Comparison of ENCODE assay signal across 21 cellular contexts in the genomic region with DNA sequence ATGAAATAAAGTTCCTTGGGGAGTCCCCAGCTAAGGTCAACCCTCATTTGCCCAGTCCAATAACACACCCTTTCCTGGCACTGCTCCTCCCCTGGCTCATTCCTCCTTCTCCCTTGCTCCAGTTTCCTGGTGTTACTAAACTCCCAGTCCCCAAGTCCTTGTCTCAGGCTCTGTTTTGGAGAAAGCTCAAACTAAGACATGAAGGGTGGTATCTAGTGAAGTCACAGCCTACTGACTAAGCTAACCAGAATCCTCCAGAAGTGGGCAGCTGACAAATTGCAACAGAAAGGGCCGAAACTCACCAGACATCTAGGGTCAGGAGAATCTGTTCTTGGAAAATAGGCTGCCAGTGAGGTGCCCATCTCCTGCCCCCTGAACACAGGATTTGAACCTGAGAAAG.
DNase-seq lines count a peak whose midpoint lies in the region; ATAC-seq lines count a peak whose summit lies in the region.
"Had no signal": no experiment of that assay in that cellular context is flagged by ENCODE, and none has a peak within 500 bp of the region (broad histone marks: within the 10 kb centered on the region; RNA-seq: fewer than 3 reads in every experiment).

No MANE protein-coding gene starts in this region.

- ATAC-seq in HG03280 (IDR thresholded peaks at IDR 0.05; ENCODE audit: unreplicated experiment) (no peak), HG02610 (IDR thresholded peaks at IDR 0.05; ENCODE audit: unreplicated experiment) (no peak)
- ATAC-seq: HCT116; natural killer cell treated with Interleukin-12 subunit alpha and Interleukin-12 subunit beta and Interleukin-15 and Interleukin-18, amount 100 ng/mL, for 72 hours had no signal

- DNase-seq in AG20443 (ENCODE audit: low spot score) (peak; percentile 84), LHCN-M2 (ENCODE audit: low read depth) (peak; percentile 73), fibroblast of peridontal ligament (ENCODE audit: extremely low read depth) (peak; percentile 79), renal cortical epithelial cell (ENCODE audit: low read depth) (peak; percentile 65), NCI-H2171 treated with DMSO at 0.1 percent for 48 hours (lab: John Stamatoyannopoulos, UW) (no peak)
- no peak for DNase-seq in NK-92 treated with Interleukin-12 subunit alpha and Interleukin-12 subunit beta, amount 100 ng/mL, for 24 hours (lab: John Stamatoyannopoulos, UW)
- DNase-seq: activated CD4-positive, alpha-beta T cell treated with anti-CD3 and anti-CD28 coated beads, Interleukin-2, amount 50 U/mL, for 4 hours; activated T-cell treated with anti-CD3 and anti-CD28 coated beads, Interleukin-2, amount 50 U/mL, for 48 hours; anterior cingulate cortex; BE2C; DND-41; Karpas-422; NCI-H146; NCI-H446 treated with DMSO at 0.1 percent for 48 hours; retina; stimulated activated CD4-positive, alpha-beta T cell treated with anti-CD3 and anti-CD28 coated beads, Interleukin-4, amount 100 ng/mL, for 24 hours; T-helper 9 cell had no signal

Comparison
In these comparisons a context has a peak if more than half of its experiments do, and no peak if none do; other contexts are left out.
1. DNase-seq: peak in AG20443 (single experiment), LHCN-M2 (single experiment), fibroblast of peridontal ligament (single experiment) and renal cortical epithelial cell (single experiment); none in NK-92 treated with Interleukin-12 subunit alpha and Interleukin-12 subunit beta, amount 100 ng/mL, for 24 hours (single experiment) and NCI-H2171 treated with DMSO at 0.1 percent for 48 hours (single experiment).